29 cellular contexts compared by ENCODE assay signal in the genomic region with DNA sequence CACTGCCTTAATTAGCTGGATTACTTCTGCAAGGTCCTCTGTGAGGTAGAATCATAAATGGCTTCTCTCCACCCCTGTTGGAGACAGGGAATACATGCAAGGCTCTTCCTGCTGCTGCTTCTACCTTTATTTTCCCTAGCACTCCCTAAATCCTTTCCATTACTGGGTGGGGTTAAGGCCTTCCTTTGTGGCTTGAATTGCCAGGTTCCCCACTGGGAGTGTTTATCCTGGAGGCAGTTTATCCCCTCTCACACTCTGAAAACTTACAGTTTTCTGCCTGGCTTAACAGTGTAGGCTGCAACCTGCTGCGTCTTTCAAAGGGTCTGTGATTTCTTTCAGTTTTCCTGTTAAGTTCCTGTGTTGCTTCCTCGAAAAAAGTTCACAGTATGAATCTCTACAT.
DNase-seq lines count a peak whose midpoint lies in the region; ATAC-seq and TF ChIP-seq lines count a peak whose summit lies in the region.
"Had no signal": no experiment of that assay in that cellular context is flagged by ENCODE, and none has a peak within 500 bp of the region (broad histone marks: within the 10 kb centered on the region; RNA-seq: fewer than 3 reads in every experiment).

No MANE protein-coding gene starts in this region.

- 29% methylated on average over 2 of the region's 2 CpGs for WGBS in HUES64

- in situ Hi-C loops in ACHN (cut with HindIII; ENCODE audit: low pct_ligation_motif_present, low pct_unique_long_range_greater_than_20kb, low sequenced_read_pairs): no loop called here

- ATAC-seq in HG03469 (IDR thresholded peaks at IDR 0.05; ENCODE audit: unreplicated experiment) (no peak), GM18870 (IDR thresholded peaks at IDR 0.05; ENCODE audit: unreplicated experiment) (no peak)
- ATAC-seq: CD8-positive, alpha-beta T cell; HCT116; Right ventricle myocardium inferior had no signal

- H3K36me3 ChIP-seq in HUES64 (ENCODE audit: insufficient read depth, low read length) (no peaks in the 10 kb centered on the region), SK-N-MC (ENCODE audit: insufficient read depth, low read length) (no peaks in the 10 kb centered on the region), WERI-Rb-1 (no peaks in the 10 kb centered on the region)
- H3K36me3 ChIP-seq: SJCRH30 had no signal

- H3K4me3 ChIP-seq in HUES64 (ENCODE audit: low read length) (no peak overlapping the region), SK-N-MC (peak overlapping the region; percentile 55), WERI-Rb-1 (ENCODE audit: low read depth, low read length) (no peak overlapping the region)
- H3K4me3 ChIP-seq: GM23248, PC-9, SJCRH30 had no signal

- peaks cover 16% of the 10 kb centered on the region; the same call in 1 of the 2 replicates for H3K4me1 ChIP-seq in HUES64 (ENCODE audit: insufficient read depth, low read length)
- H3K4me1 ChIP-seq: Caco-2, SJCRH30 had no signal

- no peak overlapping the region for H3K9ac ChIP-seq in HUES64 (ENCODE audit: low read depth, low read length)
- no peak overlapping the region for H3K9ac ChIP-seq in SK-N-MC (ENCODE audit: insufficient read length)
- H3K9ac ChIP-seq: GM23248, KMS-11 had no signal

- H3K9me3 ChIP-seq in HUES64 (ENCODE audit: insufficient read depth, low read depth, low read length) (no peaks in the 10 kb centered on the region), SK-N-MC (ENCODE audit: low read depth, low read length) (no peaks in the 10 kb centered on the region), WERI-Rb-1 (ENCODE audit: severe bottlenecking) (peaks cover 4% of the 10 kb centered on the region)
- H3K9me3 ChIP-seq: Caco-2, SJCRH30 had no signal

- DNase-seq in SK-N-MC (ENCODE audit: low read depth, low spot score) (no peak), iPS-NIHi11 (ENCODE audit: low spot score) (peak; percentile 7), WERI-Rb-1 (no peak), ACHN (no peak)
- DNase-seq: Caco-2; CD8-positive, alpha-beta T cell; DMS 273 treated with DMSO at 0.1 percent for 48 hours; DMS79; EL; GF-D8; GM23248; MM.1S; NCI-H1048; NCI-H1417; NCI-H187 treated with DMSO at 0.1 percent for 48 hours; NCI-H2171 treated with DMSO at 0.1 percent for 48 hours; NCI-H524; NCI-H774; NK-92 treated with Interleukin-12 subunit alpha and Interleukin-12 subunit beta, amount 100 ng/mL, for 24 hours; PC-9; SJCRH30; T-helper 2 cell had no signal

- H3K27ac ChIP-seq in HUES64 (ENCODE audit: low read depth, low read length) (peak overlapping the region; percentile 22; the same call in 1 of the 2 replicates), SK-N-MC (peak overlapping the region; percentile 75), WERI-Rb-1 (no peak overlapping the region)
- H3K27ac ChIP-seq: C4-2B, GM23248, KMS-11, PC-9, SJCRH30 had no signal

- no peaks in the 10 kb centered on the region for H3K27me3 ChIP-seq in HUES64 (ENCODE audit: insufficient read depth, low read length)
- no peaks in the 10 kb centered on the region for H3K27me3 ChIP-seq in WERI-Rb-1 (ENCODE audit: insufficient read depth, low read depth, severe bottlenecking)
- H3K27me3 ChIP-seq: SJCRH30 had no signal

- no peak for TF ChIP-seq CTCF in WERI-Rb-1 (IDR thresholded peaks at IDR 0.05; ENCODE audit: low read depth, low read length)
